Comparison of ENCODE assay signal across 9 cellular contexts in genomic region chr17:50079334-50080095, GRCh38. TPM values are rescaled to one million over a fixed set of nuclear protein-coding genes. Genes with fewer than 3 reads are reported as not detected.
DNase-seq lines count a peak whose midpoint lies in the region; ATAC-seq and TF ChIP-seq lines count a peak whose summit lies in the region.
"Had no signal": no experiment of that assay in that cellular context is flagged by ENCODE, and none has a peak within 500 bp of the region (broad histone marks: within the 10 kb centered on the region; RNA-seq: fewer than 3 reads in every experiment).

No MANE protein-coding gene starts in this region.

- H3K4me3 Mint-ChIP-seq in activated CD4-positive, alpha-beta T cell treated with anti-CD3 and anti-CD28 coated beads for 36 hours = no peak overlapping the region
- no peak overlapping the region for H3K4me3 Mint-ChIP-seq in activated CD4-positive, alpha-beta T cell treated with anti-CD3 and anti-CD28 coated beads, Interleukin-2, amount 10 ng/mL, durations not matched to agents 7 days and 5 days
- H3K4me3 Mint-ChIP-seq: CD4-positive, alpha-beta memory T cell had no signal

- H3K9me3 Mint-ChIP-seq in activated CD4-positive, alpha-beta T cell treated with anti-CD3 and anti-CD28 coated beads for 36 hours (ENCODE audit: low read depth) = no peaks in the 10 kb centered on the region
- no peaks in the 10 kb centered on the region for H3K9me3 Mint-ChIP-seq in activated CD4-positive, alpha-beta T cell treated with anti-CD3 and anti-CD28 coated beads, Interleukin-2, amount 10 ng/mL, durations not matched to agents 7 days and 5 days
- H3K9me3 Mint-ChIP-seq: CD4-positive, alpha-beta memory T cell had no signal

- peaks cover 2% of the 10 kb centered on the region for H3K36me3 Mint-ChIP-seq in activated CD4-positive, alpha-beta T cell treated with anti-CD3 and anti-CD28 coated beads for 36 hours (ENCODE audit: low read depth)
- no peaks in the 10 kb centered on the region for H3K36me3 Mint-ChIP-seq in activated CD4-positive, alpha-beta T cell treated with anti-CD3 and anti-CD28 coated beads, Interleukin-2, amount 10 ng/mL, durations not matched to agents 7 days and 5 days (ENCODE audit: low read depth)

- no peak overlapping the region for H3K4me2 ChIP-seq in OCI-LY1 (ENCODE audit: low read length)

- no peaks in the 10 kb centered on the region for H4K20me1 ChIP-seq in OCI-LY1 (ENCODE audit: insufficient read depth, low read length)

- no peak overlapping the region for H2AFZ ChIP-seq in OCI-LY1 (ENCODE audit: low read length)

- CTCF ChIA-PET in activated CD4-positive, alpha-beta T cell treated with anti-CD3 and anti-CD28 coated beads for 36 hours (lab: Charles Lee) = interaction anchor here (0.5 to 5.3 kb wide), 3 partner anchors 15 to 431 kb away, joined by 3 to 23 read pairs (median 4); partner anchors contain the start of gene PDK2
- CTCF ChIA-PET in activated CD4-positive, alpha-beta T cell treated with anti-CD3 and anti-CD28 coated beads, Interleukin-2, amount 10 ng/mL, durations not matched to agents 7 days and 5 days (lab: Charles Lee) = interaction anchor here (0.8 to 4.2 kb wide), 3 partner anchors 14 to 23 kb away, joined by 3 to 29 read pairs (median 3); partner anchors contain the start of gene PDK2

- intact Hi-C loops in activated CD4-positive, alpha-beta T cell treated with anti-CD3 and anti-CD28 coated beads for 36 hours (cut with DNase I, micrococcal nuclease) = no loop called here
- intact Hi-C loops in esophagus muscularis mucosa (cut with DNase I) = no loop called here

- TF ChIP-seq CTCF in OCI-LY1 (IDR thresholded peaks at IDR 0.05; ENCODE audit: low read length) = peak; percentile 100
- TF ChIP-seq CTCF in esophagus muscularis mucosa (IDR thresholded peaks at IDR 0.05) = peak in 2 of 3 experiments; percentile 37 to 56
- TF ChIP-seq CTCF in retinal pigment epithelial cell (conservative IDR thresholded peaks at IDR 0.05; ENCODE audit: low read depth, low read length) = peak; percentile 63

- H3K9me2 ChIP-seq in OCI-LY1 (ENCODE audit: low read depth, low read length) = no peaks in the 10 kb centered on the region

- POLR2A ChIA-PET in activated CD4-positive, alpha-beta T cell treated with anti-CD3 and anti-CD28 coated beads for 36 hours (lab: Charles Lee) = no interaction called here
- POLR2A ChIA-PET in activated CD4-positive, alpha-beta T cell treated with anti-CD3 and anti-CD28 coated beads, Interleukin-2, amount 10 ng/mL, durations not matched to agents 7 days and 5 days (lab: Charles Lee) = no interaction called here

- H3F3A ChIP-seq in OCI-LY1 (ENCODE audit: insufficient read depth, low read length) = no peaks in the 10 kb centered on the region

- no peak overlapping the region for H3K4me3 ChIP-seq in OCI-LY1 (ENCODE audit: low read depth, low read length, poor library complexity, severe bottlenecking)
- no peak overlapping the region for H3K4me3 ChIP-seq in esophagus muscularis mucosa
- H3K4me3 ChIP-seq in retinal pigment epithelial cell (ENCODE audit: low read length) = no peak overlapping the region

- H3K4me1 ChIP-seq in OCI-LY1 (ENCODE audit: insufficient read depth, low read length, severe bottlenecking) (peaks cover 22% of the 10 kb centered on the region), esophagus muscularis mucosa (peaks cover 0 to 11% (median 8%) of the 10 kb centered on the region in 4 donors)

- H3K9me3 ChIP-seq in OCI-LY1 (ENCODE audit: low read length) (no peaks in the 10 kb centered on the region), esophagus muscularis mucosa (no peaks in the 10 kb centered on the region)

- peak; percentile 57 for ATAC-seq in activated CD4-positive, alpha-beta T cell treated with anti-CD3 and anti-CD28 coated beads for 36 hours
- no peak for ATAC-seq in HG03159 (IDR thresholded peaks at IDR 0.05; ENCODE audit: unreplicated experiment)

- no peak for TF ChIP-seq POLR2A in esophagus muscularis mucosa (IDR thresholded peaks at IDR 0.05; ENCODE audit: low read depth)

- no peaks in the 10 kb centered on the region for H3K79me2 ChIP-seq in OCI-LY1 (ENCODE audit: insufficient read depth, low read length)

- no peak overlapping the region for H3K9ac ChIP-seq in OCI-LY1 (ENCODE audit: low read length)

- H3K27ac ChIP-seq in OCI-LY1 (ENCODE audit: low read depth, low read length, poor library complexity, severe bottlenecking) = no peak overlapping the region
- H3K27ac ChIP-seq in esophagus muscularis mucosa (replicated peaks in 1 of 4) = peak overlapping the region in 2 of 4 donors; percentile 22 to 23

- H3K27ac Mint-ChIP-seq in activated CD4-positive, alpha-beta T cell treated with anti-CD3 and anti-CD28 coated beads for 36 hours = no peak overlapping the region
- H3K27ac Mint-ChIP-seq in activated CD4-positive, alpha-beta T cell treated with anti-CD3 and anti-CD28 coated beads, Interleukin-2, amount 10 ng/mL, durations not matched to agents 7 days and 5 days = no peak overlapping the region

- DNase-seq in activated CD4-positive, alpha-beta T cell treated with anti-CD3 and anti-CD28 coated beads for 36 hours = peak; percentile 57
- no peak for DNase-seq in activated CD4-positive, alpha-beta T cell treated with anti-CD3 and anti-CD28 coated beads, Interleukin-2, amount 10 ng/mL, durations not matched to agents 7 days and 5 days
- DNase-seq in esophagus muscularis mucosa (ENCODE audit: extremely low spot score) (no peak), retinal pigment epithelial cell (ENCODE audit: low read depth) (no peak), C1 segment of cervical spinal cord (lab: John Stamatoyannopoulos, UW) (no peak), DMS79 treated with DMSO at 0.1 percent for 48 hours (lab: John Stamatoyannopoulos, UW) (no peak)

- no peak for TF ChIP-seq EP300 in esophagus muscularis mucosa (IDR thresholded peaks at IDR 0.05)

- H3K36me3 ChIP-seq in OCI-LY1 (ENCODE audit: insufficient read depth, low read length) = no peaks in the 10 kb centered on the region
- peaks cover 46 to 86% (median 76%) of the 10 kb centered on the region in 4 donors for H3K36me3 ChIP-seq in esophagus muscularis mucosa

- no peaks in the 10 kb centered on the region for H3K27me3 Mint-ChIP-seq in activated CD4-positive, alpha-beta T cell treated with anti-CD3 and anti-CD28 coated beads for 36 hours
- H3K27me3 Mint-ChIP-seq in activated CD4-positive, alpha-beta T cell treated with anti-CD3 and anti-CD28 coated beads, Interleukin-2, amount 10 ng/mL, durations not matched to agents 7 days and 5 days = no peaks in the 10 kb centered on the region
- H3K27me3 Mint-ChIP-seq: CD4-positive, alpha-beta memory T cell had no signal

- 76% methylated on average over 11 of the region's 12 CpGs for WGBS in esophagus muscularis mucosa

- no peaks in the 10 kb centered on the region for H3K4me1 Mint-ChIP-seq in activated CD4-positive, alpha-beta T cell treated with anti-CD3 and anti-CD28 coated beads for 36 hours
- no peaks in the 10 kb centered on the region for H3K4me1 Mint-ChIP-seq in activated CD4-positive, alpha-beta T cell treated with anti-CD3 and anti-CD28 coated beads, Interleukin-2, amount 10 ng/mL, durations not matched to agents 7 days and 5 days
- H3K4me1 Mint-ChIP-seq: CD4-positive, alpha-beta memory T cell had no signal

- H3K27me3 ChIP-seq in OCI-LY1 (ENCODE audit: insufficient read depth, low read length) (no peaks in the 10 kb centered on the region), esophagus muscularis mucosa (no peaks in the 10 kb centered on the region)

RNA-seq across cellular contexts. Expression of gene PDK2, which starts 15.6 kb away (rescaled TPM):
- total RNA-seq in activated CD4-positive, alpha-beta T cell treated with anti-CD3 and anti-CD28 coated beads for 36 hours = 10 to 100 TPM in 1 of 2 experiments, 1 to 10 TPM in 1; 9.8 to 16.2 TPM
- 10 to 100 TPM; 29.4 to 31.3 TPM for total RNA-seq in activated CD4-positive, alpha-beta T cell treated with anti-CD3 and anti-CD28 coated beads, Interleukin-2, amount 10 ng/mL, durations not matched to agents 7 days and 5 days
- 100 to 1,000 TPM in 1 of 4 donors, 10 to 100 TPM in 3; 31.6 to 118 (median 61.4) TPM for total RNA-seq in esophagus muscularis mucosa

RNA-seq across cellular contexts. Expression of gene ITGA3, which starts 23.6 kb away (rescaled TPM):
- 1 to 10 TPM; 6.8 to 7.8 TPM for total RNA-seq in activated CD4-positive, alpha-beta T cell treated with anti-CD3 and anti-CD28 coated beads for 36 hours
- total RNA-seq in activated CD4-positive, alpha-beta T cell treated with anti-CD3 and anti-CD28 coated beads, Interleukin-2, amount 10 ng/mL, durations not matched to agents 7 days and 5 days = 1 to 10 TPM; 5.8 to 7.9 TPM
- 10 to 100 TPM; 38.9 to 96.7 (median 58.6) TPM for total RNA-seq in esophagus muscularis mucosa

RNA-seq across cellular contexts. Expression of gene SAMD14, which starts 50.4 kb away (rescaled TPM):
- 1 to 10 TPM in 1 of 2 experiments, under 1 TPM in 1; 0.77 to 1.1 TPM for total RNA-seq in activated CD4-positive, alpha-beta T cell treated with anti-CD3 and anti-CD28 coated beads for 36 hours
- total RNA-seq in activated CD4-positive, alpha-beta T cell treated with anti-CD3 and anti-CD28 coated beads, Interleukin-2, amount 10 ng/mL, durations not matched to agents 7 days and 5 days = under 1 TPM; 0.07 to 0.23 TPM
- 1 to 10 TPM in 3 of 4 donors, under 1 TPM in 1; 0.98 to 1.8 (median 1.5) TPM for total RNA-seq in esophagus muscularis mucosa

Comparison
In these comparisons a context has a peak if more than half of its experiments do, and no peak if none do; other contexts are left out.
1. CTCF ChIP-seq: peak in every context shown above with its lines; median percentile 100 in OCI-LY1; 63 in retinal pigment epithelial cell; 46 in esophagus muscularis mucosa.
2. RNA of gene ITGA3, which starts 23.6 kb away (total RNA-seq): 38.9 to 96.7 TPM in esophagus muscularis mucosa; 5.8 to 7.9 TPM in activated CD4-positive, alpha-beta T cell treated with anti-CD3 and anti-CD28 coated beads, Interleukin-2, amount 10 ng/mL, durations not matched to agents 7 days and 5 days and 6.8 to 7.8 TPM in activated CD4-positive, alpha-beta T cell treated with anti-CD3 and anti-CD28 coated beads for 36 hours; every median in the first group is over 4 times any median in the second.